ENCODE assay signal across 8 cellular contexts in the genomic region with DNA sequence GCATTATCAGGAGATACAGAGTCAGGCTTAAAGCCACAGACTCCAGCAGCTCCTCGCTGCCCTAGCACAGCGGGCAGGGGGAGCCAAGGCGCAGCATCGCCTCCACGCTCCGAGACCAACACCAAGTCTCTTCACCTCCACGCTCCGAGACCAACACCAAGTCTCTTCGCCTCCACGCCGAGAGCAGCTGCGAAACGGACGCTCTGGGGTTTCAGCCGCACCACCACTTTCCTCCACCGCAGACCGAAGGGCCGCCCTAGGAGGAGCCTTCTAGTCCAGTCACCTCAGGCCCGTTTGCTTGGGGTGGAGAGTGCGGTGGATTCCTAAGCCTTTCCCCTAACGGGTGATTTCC. TPM values are rescaled to one million over a fixed set of nuclear protein-coding genes. Genes with fewer than 3 reads are reported as not detected.
A peak's percentile ranks its signal among the peaks of the same experiment; 100 is the strongest.
DNase-seq lines count a peak whose midpoint lies in the region; ATAC-seq lines count a peak whose summit lies in the region.

No MANE protein-coding gene starts in this region.

- H3K9me3 ChIP-seq in endocrine pancreas (ENCODE audit: control insufficient read depth, low read length) = no peaks in the 10 kb centered on the region

- H3K4me3 Mint-ChIP-seq in activated CD4-positive, alpha-beta memory T cell treated with anti-CD3 and anti-CD28 coated beads for 36 hours = peak overlapping the region; percentile 83
- H3K4me3 Mint-ChIP-seq in stimulated activated effector memory CD8-positive, alpha-beta T cell treated with anti-CD3 and anti-CD28 coated beads, Interleukin-12 subunit alpha, Interleukin-12 subunit beta, amount 100 ng/mL, for 72 hours = peak overlapping the region; percentile 82

- H3K36me3 ChIP-seq in endocrine pancreas (ENCODE audit: control insufficient read depth, insufficient read depth, low read length) = no peaks in the 10 kb centered on the region

- H3K36me3 Mint-ChIP-seq in activated CD4-positive, alpha-beta memory T cell treated with anti-CD3 and anti-CD28 coated beads for 36 hours = no peaks in the 10 kb centered on the region
- H3K36me3 Mint-ChIP-seq in stimulated activated effector memory CD8-positive, alpha-beta T cell treated with anti-CD3 and anti-CD28 coated beads, Interleukin-12 subunit alpha, Interleukin-12 subunit beta, amount 100 ng/mL, for 72 hours = peaks cover 14% of the 10 kb centered on the region

- CTCF ChIA-PET in activated CD4-positive, alpha-beta memory T cell treated with anti-CD3 and anti-CD28 coated beads for 36 hours (lab: Charles Lee) = interaction anchor here (0.7 to 4.8 kb wide), 4 partner anchors 28 to 154 kb away, joined by 3 to 34 read pairs (median 6); no protein-coding TSS in a partner anchor

- H3K9me3 Mint-ChIP-seq in activated CD4-positive, alpha-beta memory T cell treated with anti-CD3 and anti-CD28 coated beads for 36 hours = no peaks in the 10 kb centered on the region
- no peaks in the 10 kb centered on the region for H3K9me3 Mint-ChIP-seq in stimulated activated effector memory CD8-positive, alpha-beta T cell treated with anti-CD3 and anti-CD28 coated beads, Interleukin-12 subunit alpha, Interleukin-12 subunit beta, amount 100 ng/mL, for 72 hours

- peaks cover 21% of the 10 kb centered on the region for H3K4me1 ChIP-seq in endocrine pancreas (ENCODE audit: control insufficient read depth, insufficient read depth, low read length)

- DNase-seq in NCI-H1417 (lab: John Stamatoyannopoulos, UW) (peak; percentile 30 to 78 (median 77)), NCI-H1417 treated with DMSO at 0.1 percent for 48 hours (lab: John Stamatoyannopoulos, UW) (no peak), GOT3 (lab: John Stamatoyannopoulos, UW) (peak; percentile 29), M059J (ENCODE audit: low read depth) (peak; percentile 67), medulla oblongata (ENCODE audit: extremely low spot score) (peak; percentile 71)
- DNase-seq in activated CD4-positive, alpha-beta memory T cell treated with anti-CD3 and anti-CD28 coated beads for 36 hours = peak; percentile 59
- peak in 1 of 2 donors; percentile 17 for DNase-seq in stimulated activated effector memory CD8-positive, alpha-beta T cell treated with anti-CD3 and anti-CD28 coated beads, Interleukin-12 subunit alpha, Interleukin-12 subunit beta, amount 100 ng/mL, for 72 hours (ENCODE audit: low spot score in 2 of 2)

- no peaks in the 10 kb centered on the region for H3K27me3 ChIP-seq in endocrine pancreas (ENCODE audit: control insufficient read depth, insufficient read depth, low read length)

- H3K4me1 Mint-ChIP-seq in activated CD4-positive, alpha-beta memory T cell treated with anti-CD3 and anti-CD28 coated beads for 36 hours (ENCODE audit: low read depth) = peaks cover 14% of the 10 kb centered on the region
- H3K4me1 Mint-ChIP-seq in stimulated activated effector memory CD8-positive, alpha-beta T cell treated with anti-CD3 and anti-CD28 coated beads, Interleukin-12 subunit alpha, Interleukin-12 subunit beta, amount 100 ng/mL, for 72 hours = peaks cover 14% of the 10 kb centered on the region

- ATAC-seq in stimulated activated effector memory CD8-positive, alpha-beta T cell treated with anti-CD3 and anti-CD28 coated beads, Interleukin-12 subunit alpha, Interleukin-12 subunit beta, amount 100 ng/mL, for 72 hours = peak; percentile 66

- H3K27ac Mint-ChIP-seq in activated CD4-positive, alpha-beta memory T cell treated with anti-CD3 and anti-CD28 coated beads for 36 hours = no peak overlapping the region
- no peak overlapping the region for H3K27ac Mint-ChIP-seq in stimulated activated effector memory CD8-positive, alpha-beta T cell treated with anti-CD3 and anti-CD28 coated beads, Interleukin-12 subunit alpha, Interleukin-12 subunit beta, amount 100 ng/mL, for 72 hours

- intact Hi-C loops in activated CD4-positive, alpha-beta memory T cell treated with anti-CD3 and anti-CD28 coated beads for 36 hours (cut with micrococcal nuclease) = loop anchor here (10.0 kb wide), 1 partner anchor 113 kb away; the partner anchor contains the start of gene LYSMD2

- POLR2A ChIA-PET in activated CD4-positive, alpha-beta memory T cell treated with anti-CD3 and anti-CD28 coated beads for 36 hours (lab: Charles Lee) = interaction anchor here (1.6 kb wide), 1 partner anchor 115 kb away, joined by 9 read pairs; the partner anchor contains the start of gene LYSMD2

- peak overlapping the region; percentile 75 for H3K4me3 ChIP-seq in endocrine pancreas (ENCODE audit: control insufficient read depth, insufficient read depth, low read length)

- H3K9ac ChIP-seq in endocrine pancreas (ENCODE audit: control insufficient read depth, insufficient read depth, low read length) = peak overlapping the region; percentile 90

- H3K27me3 Mint-ChIP-seq in activated CD4-positive, alpha-beta memory T cell treated with anti-CD3 and anti-CD28 coated beads for 36 hours = peaks cover 13% of the 10 kb centered on the region

RNA-seq across cellular contexts. Expression of gene DMXL2, which starts 0.7 kb away (rescaled TPM):
- 12.6 and 14.7 TPM in 2 replicates for total RNA-seq in M059J (2014; rRNA removed; shearing (Covaris generic))
- 1 to 10 TPM; 6.1 to 6.3 TPM for total RNA-seq in activated CD4-positive, alpha-beta memory T cell treated with anti-CD3 and anti-CD28 coated beads for 36 hours

RNA-seq across cellular contexts. Expression of gene SCG3, which starts 59.4 kb away (rescaled TPM):
- 0.10 TPM in 1 of 2 replicates, not detected in the other for total RNA-seq in M059J (2014; rRNA removed; shearing (Covaris generic))
- total RNA-seq in activated CD4-positive, alpha-beta memory T cell treated with anti-CD3 and anti-CD28 coated beads for 36 hours = not detected
